In the genomic region with DNA sequence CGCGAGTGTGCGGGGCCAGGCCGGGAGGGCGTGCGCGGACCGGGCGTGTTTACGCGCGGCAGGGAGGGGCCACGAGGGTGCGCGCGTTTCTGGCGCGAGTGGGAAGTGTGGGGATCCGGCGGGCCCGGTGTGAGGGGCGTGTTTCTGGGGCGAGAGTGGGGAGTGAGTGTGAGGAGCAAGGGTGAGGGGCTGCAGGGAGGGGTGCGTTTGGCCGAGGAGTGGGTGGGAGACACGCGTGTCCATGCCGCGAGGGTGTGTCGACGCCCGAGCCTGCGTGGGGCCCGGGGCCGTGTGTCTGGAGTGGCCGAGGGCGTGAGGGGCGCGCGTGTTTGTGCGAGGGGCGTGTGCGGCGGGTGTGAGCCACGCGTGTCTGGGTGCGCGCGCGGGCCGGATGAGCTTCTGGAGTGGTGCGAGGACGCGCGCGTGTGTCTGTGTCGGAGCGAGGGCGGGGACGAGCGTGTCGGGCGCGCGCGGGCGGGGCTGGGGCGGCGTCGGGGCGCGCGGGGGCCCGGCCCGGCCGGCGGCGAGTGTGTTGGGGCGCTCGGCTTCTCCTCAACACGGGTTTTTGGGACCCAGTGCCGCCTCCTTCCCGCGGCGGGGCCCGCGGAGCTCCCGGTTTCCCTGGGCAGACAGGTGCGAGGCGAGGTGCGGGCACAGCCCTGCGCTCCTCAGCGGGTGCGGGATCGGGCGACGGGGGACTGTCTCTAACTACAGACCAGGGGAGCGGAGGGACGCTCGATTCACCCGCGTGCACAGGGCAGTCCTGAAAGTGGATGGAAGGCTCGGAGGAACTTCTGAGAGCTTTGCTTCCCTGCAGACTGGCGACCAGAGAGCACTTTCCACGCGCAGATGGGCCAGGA, we compare ENCODE assay signal across 8 cellular contexts.
DNase-seq lines count a peak whose midpoint lies in the region; ATAC-seq lines count a peak whose summit lies in the region.

No MANE protein-coding gene starts in this region.

- DNase-seq in NCI-H1417 (lab: John Stamatoyannopoulos, UW), result peak in 2 of 3 experiments; percentile 7 to 24
- no peak for DNase-seq in NCI-H1417 treated with DMSO at 0.1 percent for 48 hours (lab: John Stamatoyannopoulos, UW)
- DNase-seq in activated naive CD4-positive, alpha-beta T cell treated with anti-CD3 and anti-CD28 coated beads, Interleukin-2, amount 50 U/mL, for 16 hours, result peak; percentile 31
- DNase-seq in left ventricle myocardium superior, result peak; percentile 68
- no peak for DNase-seq in sciatic nerve (ENCODE audit: low spot score)
- DNase-seq in HPDE6-E6E7 (ENCODE audit: extremely low spot score), result no peak
- DNase-seq in germinal center (ENCODE audit: low spot score), result no peak

- intact Hi-C loops in left ventricle myocardium superior (cut with micrococcal nuclease) (no loop called here), sciatic nerve (cut with DNase I) (no loop called here)

- ATAC-seq in left ventricle myocardium superior, result peak; percentile 8
- ATAC-seq in sciatic nerve, result peak; percentile 42
- ATAC-seq in HG02588 (IDR thresholded peaks at IDR 0.05; ENCODE audit: unreplicated experiment), result no peak

Comparison
In these comparisons a context has a peak if more than half of its experiments do, and no peak if none do; other contexts are left out.
1. DNase-seq: peak in NCI-H1417 (2 of 3), activated naive CD4-positive, alpha-beta T cell treated with anti-CD3 and anti-CD28 coated beads, Interleukin-2, amount 50 U/mL, for 16 hours (single experiment) and left ventricle myocardium superior (single experiment); none in NCI-H1417 treated with DMSO at 0.1 percent for 48 hours (single experiment), sciatic nerve (single experiment), HPDE6-E6E7 (single experiment) and germinal center (single experiment).